ENCODE assay signal across 24 cellular contexts in genomic region chr2:121992700-121993099, GRCh38.
"Had no signal": no experiment of that assay in that cellular context is flagged by ENCODE, and none has a peak within 500 bp of the region (broad histone marks: within the 10 kb centered on the region; RNA-seq: fewer than 3 reads in every experiment).

No MANE protein-coding gene starts in this region.

- H3K9me3 ChIP-seq: spleen, thoracic aorta, uterus had no signal

- H3K27ac ChIP-seq: heart left ventricle, lower lobe of right lung, neural progenitor cell, spleen, thoracic aorta, uterus had no signal

- H3K4me3 ChIP-seq: heart left ventricle, lower lobe of right lung, neural progenitor cell, spleen, thoracic aorta, uterus had no signal

- H3K4me1 ChIP-seq: heart left ventricle, lower lobe of right lung, spleen, uterus had no signal

- H3K36me3 ChIP-seq: heart left ventricle, lower lobe of right lung, neural progenitor cell, spleen, thoracic aorta, uterus had no signal

- DNase-seq: activated B cell treated with CpG ODN at 0.5 μM for 24 hours; activated CD4-positive, alpha-beta T cell treated with anti-CD3 and anti-CD28 coated beads, Interleukin-2, amount 50 U/mL, for 1 hour; activated CD8-positive, alpha-beta T cell treated with anti-CD3 and anti-CD28 coated beads for 36 hours; activated naive CD8-positive, alpha-beta T cell treated with anti-CD3 and anti-CD28 coated beads, Interleukin-2, amount 50 U/mL, for 24 hours; activated T-cell treated with anti-CD3 and anti-CD28 coated beads, Interleukin-2, amount 50 U/mL, for 4 hours; dermis blood vessel endothelial cell; effector CD4-positive, alpha-beta T cell; heart left ventricle; hypothalamus; kidney glomerular epithelial cell; lower lobe of right lung; mesenchymal stem cell; natural killer cell; occipital lobe; right cardiac atrium; spleen; stimulated activated naive CD8-positive, alpha-beta T cell treated with anti-CD3 and anti-CD28 coated beads, Interleukin-15, Interleukin-2, amounts not matched to agents 100 U/mL and 50 U/mL, for 24 hours; T-helper 17 cell; T1000; uterus had no signal

- H3K27me3 ChIP-seq: heart left ventricle, neural progenitor cell, spleen, uterus had no signal

- ATAC-seq: activated CD8-positive, alpha-beta T cell treated with anti-CD3 and anti-CD28 coated beads for 36 hours; activated naive CD8-positive, alpha-beta T cell treated with anti-CD3 and anti-CD28 coated beads, Interleukin-2, amount 50 U/mL, for 24 hours; activated T-cell treated with anti-CD3 and anti-CD28 coated beads, Interleukin-2, amount 50 U/mL, for 4 hours; activated T-helper 17 cell treated with anti-CD3 and anti-CD28 coated beads, Interleukin-2, amount 50 U/mL, for 72 hours; heart left ventricle; left lobe of liver; lower lobe of right lung; natural killer cell; right cardiac atrium; stimulated activated naive CD8-positive, alpha-beta T cell treated with anti-CD3 and anti-CD28 coated beads, Interleukin-15, Interleukin-2, amounts not matched to agents 100 U/mL and 50 U/mL, for 24 hours; T-helper 17 cell had no signal
